ENCODE assay signal across 8 cellular contexts in the genomic region with DNA sequence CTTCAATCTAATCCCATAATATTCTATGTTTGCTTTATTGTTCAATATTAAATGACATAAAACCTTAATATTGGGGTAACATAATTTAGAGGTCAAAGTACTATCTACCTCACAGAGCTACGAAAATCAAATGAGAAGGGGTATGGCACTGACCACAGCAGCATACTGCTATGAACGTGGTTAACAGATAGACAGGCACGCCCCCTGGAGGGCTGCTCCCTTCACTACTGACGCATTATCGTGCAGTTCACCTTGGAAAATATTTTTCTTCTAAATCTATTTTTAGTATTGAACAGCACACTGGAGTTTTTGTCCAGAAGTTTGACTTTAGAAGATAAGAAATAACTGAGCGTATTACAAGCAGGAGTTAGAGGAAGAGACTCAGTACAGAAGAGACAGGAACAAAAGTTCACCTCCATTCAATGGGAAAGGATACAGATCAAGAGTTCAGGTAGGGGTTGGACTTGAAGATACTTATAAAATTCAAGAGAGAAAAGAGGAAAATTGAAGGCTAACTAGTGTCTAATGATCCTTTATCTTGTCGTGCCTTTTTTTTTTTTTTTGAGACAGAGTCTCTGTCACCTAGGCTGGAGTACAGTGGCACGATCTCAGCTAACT. TPM values are rescaled to one million over a fixed set of nuclear protein-coding genes. Genes with fewer than 3 reads are reported as not detected.
DNase-seq lines count a peak whose midpoint lies in the region; ATAC-seq and TF ChIP-seq lines count a peak whose summit lies in the region.

No MANE protein-coding gene starts in this region.

- H3K36me3 ChIP-seq in OCI-LY7 (ENCODE audit: insufficient read depth, low read length) (peaks cover 15% of the 10 kb centered on the region), adrenal gland (replicated peaks in 1 of 2) (no peaks in the 10 kb centered on the region), hepatocyte (replicated peaks; ENCODE audit: insufficient read depth, low read depth) (no peaks in the 10 kb centered on the region)

- no peaks in the 10 kb centered on the region for H3K9me2 ChIP-seq in OCI-LY7 (ENCODE audit: insufficient read depth, low read length)
- no peaks in the 10 kb centered on the region for H3K9me2 ChIP-seq in hepatocyte (replicated peaks; ENCODE audit: insufficient read depth)

- no TSS peak for BruUV-seq in OCI-LY7 (replicated peaks; lab: Mats Ljungman, UMichigan)

- H3K27ac ChIP-seq in OCI-LY7 (ENCODE audit: low read depth, low read length, poor library complexity, severe bottlenecking) = no peak overlapping the region
- no peak overlapping the region for H3K27ac ChIP-seq in adrenal gland
- no peak overlapping the region for H3K27ac ChIP-seq in hepatocyte

- DNase-seq in COR-L47 (lab: John Stamatoyannopoulos, UW) (peak; percentile 41), OCI-LY7 (ENCODE audit: low spot score) (peak; percentile 54), adrenal gland (peak; percentile 46 to 85 (median 77)), hepatocyte (ENCODE audit: low spot score) (peak; percentile 81), cerebellum (ENCODE audit: low spot score) (no peak)
- DNase-seq in stimulated activated CD4-positive, alpha-beta T cell treated with anti-CD3 and anti-CD28 coated beads, Interleukin-12 subunit alpha, Interleukin-12 subunit beta, amount 100 ng/mL, for 4 hours = peak; percentile 25

- H4K20me1 ChIP-seq in OCI-LY7 (ENCODE audit: insufficient read depth, low read length) (no peaks in the 10 kb centered on the region), hepatocyte (ENCODE audit: insufficient read depth, poor library complexity, severe bottlenecking) (no peaks in the 10 kb centered on the region)

- POLR2A ChIA-PET in OCI-LY7 (lab: Charles Lee) = no interaction called here

- CTCF ChIA-PET in OCI-LY7 (lab: Charles Lee; ENCODE audit: unreplicated experiment) = no interaction called here

- no peak overlapping the region for H3K4me2 ChIP-seq in OCI-LY7 (ENCODE audit: low read length)
- H3K4me2 ChIP-seq in hepatocyte = no peak overlapping the region

- H3K79me2 ChIP-seq in OCI-LY7 (ENCODE audit: insufficient read depth, low read depth, low read length) (no peaks in the 10 kb centered on the region), hepatocyte (no peaks in the 10 kb centered on the region)

- peak; percentile 83 for TF ChIP-seq CTCF in OCI-LY7 (conservative IDR thresholded peaks at IDR 0.05; ENCODE audit: low read length)
- peak; percentile 33 to 65 (median 58) for TF ChIP-seq CTCF in adrenal gland (IDR thresholded peaks at IDR 0.05)
- TF ChIP-seq CTCF in hepatocyte (IDR thresholded peaks at IDR 0.05; ENCODE audit: poor library complexity) = peak; percentile 94

- WGBS in adrenal gland, 4 donors = 17 to 24% (median 21%) methylated on average over 8 of the region's 8 CpGs
- WGBS in hepatocyte (ENCODE audit: low lambda C conversion rate, missing lambda C conversion rate) = 38% methylated on average over 8 of the region's 8 CpGs

- H3K9me3 ChIP-seq in OCI-LY7 (ENCODE audit: low read length) = no peaks in the 10 kb centered on the region
- no peaks in the 10 kb centered on the region for H3K9me3 ChIP-seq in adrenal gland (replicated peaks in 1 of 3)
- H3K9me3 ChIP-seq in hepatocyte (ENCODE audit: low read depth) = no peaks in the 10 kb centered on the region

- H2AFZ ChIP-seq in OCI-LY7 (ENCODE audit: low read length) (no peak overlapping the region), hepatocyte (no peak overlapping the region)

- H3K4me1 ChIP-seq in OCI-LY7 (ENCODE audit: insufficient read depth, low read length, poor library complexity, severe bottlenecking) = no peaks in the 10 kb centered on the region
- peaks cover 0 to 9% of the 10 kb centered on the region in 2 donors for H3K4me1 ChIP-seq in adrenal gland (replicated peaks in 1 of 2)
- no peaks in the 10 kb centered on the region for H3K4me1 ChIP-seq in hepatocyte (ENCODE audit: insufficient read depth)

- intact Hi-C loops in OCI-LY7 (cut with micrococcal nuclease; ENCODE audit: unreplicated experiment) = loop anchor here (5.0 kb wide), 2 partner anchors 372 to 547 kb away; no protein-coding TSS in a partner anchor
- intact Hi-C loops in adrenal gland (cut with DNase I) = no loop called here

- no peaks in the 10 kb centered on the region for H3K27me3 ChIP-seq in adrenal gland
- H3K27me3 ChIP-seq in hepatocyte = no peaks in the 10 kb centered on the region

- no peak for TF ChIP-seq POLR2A in adrenal gland (IDR thresholded peaks at IDR 0.05)

- ATAC-seq in GM19043 (IDR thresholded peaks at IDR 0.05; ENCODE audit: low read depth, unreplicated experiment) = peak; percentile 97
- peak; percentile 92 for ATAC-seq in HG03108 (IDR thresholded peaks at IDR 0.05; ENCODE audit: unreplicated experiment)

- H3K4me3 ChIP-seq in OCI-LY7 (ENCODE audit: low read depth, low read length, poor library complexity, severe bottlenecking) (no peak overlapping the region), adrenal gland (no peak overlapping the region), hepatocyte (no peak overlapping the region)

RNA-seq across cellular contexts. Expression of gene MAP9, which starts 22.7 kb away (rescaled TPM):
- total RNA-seq in OCI-LY7 (2014; rRNA removed; shearing (Covaris generic)) = 3.2 and 5.4 TPM in 2 replicates
- total RNA-seq in OCI-LY7 (2022) = 13.4 and 13.8 TPM in 2 replicates
- 10 to 100 TPM in 1 of 8 donors, 1 to 10 TPM in 7; 3.4 to 12.3 (median 7.0) TPM for total RNA-seq in adrenal gland
- 10 to 100 TPM in 2 of 3 donors, 1 to 10 TPM in 1; 8.0 to 15.1 (median 12.8) TPM for polyA plus RNA-seq in adrenal gland
- total RNA-seq in hepatocyte = 26.7 and 28.7 TPM in 2 replicates
- polyA plus RNA-seq in hepatocyte = 27.6 and 29.5 TPM in 2 replicates
- total RNA-seq in cerebellum = 33.2 TPM
